19 cellular contexts compared by ENCODE assay signal in genomic region chr10:89236221-89236620, GRCh38. TPM values are rescaled to one million over a fixed set of nuclear protein-coding genes. Genes with fewer than 3 reads are reported as not detected.
"Had no signal": no experiment of that assay in that cellular context is flagged by ENCODE, and none has a peak within 500 bp of the region (broad histone marks: within the 10 kb centered on the region; RNA-seq: fewer than 3 reads in every experiment).

No MANE protein-coding gene starts in this region.

- H3K4me1 Mint-ChIP-seq: activated naive CD8-positive, alpha-beta T cell treated with anti-CD3 and anti-CD28 coated beads, Interleukin-2, amount 50 U/mL, for 24 hours had no signal

- H3K27ac Mint-ChIP-seq: activated naive CD4-positive, alpha-beta T cell treated with anti-CD3 and anti-CD28 coated beads for 36 hours; activated naive CD8-positive, alpha-beta T cell treated with anti-CD3 and anti-CD28 coated beads, Interleukin-2, amount 50 U/mL, for 24 hours; activated T-helper 2 cell treated with anti-CD3 and anti-CD28 coated beads, Interferon-gamma antibody, Interleukin-2, Interleukin-4, amounts not matched to agents 10 μg/mL and 5 μg/mL and 100 μg/mL, durations not matched to agents 14 hours and 24 hours and 36 hours; naive B cell; T-cell had no signal

- H3K27me3 Mint-ChIP-seq: activated naive CD8-positive, alpha-beta T cell treated with anti-CD3 and anti-CD28 coated beads, Interleukin-2, amount 50 U/mL, for 24 hours; naive B cell; T-cell had no signal

- H3K9me3 ChIP-seq: pancreas, sigmoid colon, stomach, tibial artery had no signal

- DNase-seq: activated CD4-positive, alpha-beta T cell treated with anti-CD3 and anti-CD28 coated beads, Interleukin-2, amount 50 U/mL, for 48 hours; activated naive CD4-positive, alpha-beta T cell treated with anti-CD3 and anti-CD28 coated beads for 36 hours; activated naive CD8-positive, alpha-beta T cell treated with anti-CD3 and anti-CD28 coated beads, Interleukin-2, amount 50 U/mL, for 24 hours; activated T-cell treated with anti-CD3 and anti-CD28 coated beads, Interleukin-2, amount 50 U/mL, for 1 hour; effector CD4-positive, alpha-beta T cell; naive B cell; pancreas; stimulated activated CD4-positive, alpha-beta T cell treated with anti-CD3 and anti-CD28 coated beads, Interleukin-1b, Interleukin-23, amount 100 ng/mL, for 48 hours; stomach; T-cell; T-helper 9 cell had no signal

- H3K27ac ChIP-seq: pancreas, sigmoid colon, stomach, tibial artery had no signal

- H3K9me3 Mint-ChIP-seq: activated naive CD4-positive, alpha-beta T cell treated with anti-CD3 and anti-CD28 coated beads for 36 hours; activated naive CD8-positive, alpha-beta T cell treated with anti-CD3 and anti-CD28 coated beads, Interleukin-2, amount 50 U/mL, for 24 hours; activated T-helper 2 cell treated with anti-CD3 and anti-CD28 coated beads, Interferon-gamma antibody, Interleukin-2, Interleukin-4, amounts not matched to agents 10 μg/mL and 5 μg/mL and 100 μg/mL, durations not matched to agents 14 hours and 24 hours and 36 hours; naive B cell; T-cell had no signal

- H3K4me1 ChIP-seq: pancreas, sigmoid colon, stomach, tibial artery had no signal

- ATAC-seq: activated CD4-positive, CD25-positive, alpha-beta regulatory T cell treated with anti-CD3 and anti-CD28 coated beads, Interleukin-2, amount 50 U/mL, for 24 hours; activated naive CD8-positive, alpha-beta T cell treated with anti-CD3 and anti-CD28 coated beads, Interleukin-2, amount 50 U/mL, for 24 hours; T-cell had no signal

- H3K27me3 ChIP-seq: pancreas, sigmoid colon, stomach, tibial artery had no signal

- H3K4me3 ChIP-seq: pancreas, sigmoid colon, stomach, tibial artery had no signal

- FAIRE-seq: astrocyte, colon, islet of Langerhans, pancreas, urothelium cell line had no signal

- H3K4me3 Mint-ChIP-seq: activated naive CD4-positive, alpha-beta T cell treated with anti-CD3 and anti-CD28 coated beads for 36 hours; activated naive CD8-positive, alpha-beta T cell treated with anti-CD3 and anti-CD28 coated beads, Interleukin-2, amount 50 U/mL, for 24 hours; naive B cell; T-cell had no signal

- H3K36me3 ChIP-seq: pancreas had no signal

RNA-seq across cellular contexts. Expression of gene CH25H, which starts 29.1 kb away (rescaled TPM):
- total RNA-seq: activated T-helper 2 cell treated with anti-CD3 and anti-CD28 coated beads, Interferon-gamma antibody, Interleukin-2, Interleukin-4, amounts not matched to agents 10 μg/mL and 5 μg/mL and 100 μg/mL, durations not matched to agents 14 hours and 24 hours and 36 hours had no signal
